ENCODE assay signal across 7 cellular contexts in the genomic region with DNA sequence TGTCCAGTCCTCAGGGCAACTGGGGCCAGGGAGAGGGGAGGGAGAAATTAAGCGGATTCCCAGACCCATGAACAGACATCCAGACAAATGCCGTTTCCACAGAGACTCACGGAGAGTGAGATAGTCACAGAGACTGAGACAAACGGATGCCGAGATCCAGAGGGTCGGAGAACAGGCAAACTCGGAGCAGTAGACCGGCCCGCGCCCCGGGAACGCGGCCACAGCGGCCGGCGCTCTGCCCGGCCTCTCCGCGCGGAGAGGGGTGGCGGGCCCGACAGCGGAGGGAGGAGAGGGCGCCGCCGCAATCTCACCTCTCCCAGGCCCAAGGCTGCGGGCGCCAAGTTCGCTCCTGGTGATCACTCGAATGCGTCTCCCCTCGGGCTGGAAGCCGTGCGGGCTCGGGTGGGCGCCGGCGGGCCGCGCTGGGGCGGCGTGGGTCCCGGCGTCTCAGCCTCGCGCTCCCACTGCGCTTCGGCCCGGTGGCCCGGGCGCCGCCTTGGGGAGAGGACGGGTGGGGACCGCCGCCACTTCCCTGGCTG. TPM values are rescaled to one million over a fixed set of nuclear protein-coding genes. Genes with fewer than 3 reads are reported as not detected.
DNase-seq lines count a peak whose midpoint lies in the region; ATAC-seq and TF ChIP-seq lines count a peak whose summit lies in the region.

No MANE protein-coding gene starts in this region.

- no peak for DNase-seq in activated CD4-positive, alpha-beta memory T cell treated with anti-CD3 and anti-CD28 coated beads for 36 hours
- DNase-seq in heart left ventricle (no peak), sigmoid colon (no peak), cerebellar nuclear complex (lab: John Stamatoyannopoulos, UW) (no peak)

- peaks cover 41 to 98% (median 82%) of the 10 kb centered on the region in 9 donors for H3K27me3 ChIP-seq in heart left ventricle
- H3K27me3 ChIP-seq in sigmoid colon: peaks cover 70 to 99% (median 94%) of the 10 kb centered on the region in 3 donors

- peaks cover 3% of the 10 kb centered on the region; the same call in 1 of the 2 replicates for H3K4me1 ChIP-seq in ES-I3 (ENCODE audit: insufficient read depth, low read length)
- peaks cover 4 to 61% (median 28%) of the 10 kb centered on the region in 12 donors for H3K4me1 ChIP-seq in heart left ventricle
- peaks cover 0 to 61% (median 56%) of the 10 kb centered on the region in 4 donors for H3K4me1 ChIP-seq in sigmoid colon

- TF ChIP-seq EP300 in sigmoid colon (IDR thresholded peaks at IDR 0.05): no peak

- WGBS in heart left ventricle, 4 donors: 0 to 1% (median 0%) methylated on average over 18 to 55 of the region's 55 CpGs
- 1% methylated on average over 55 of the region's 55 CpGs for WGBS in sigmoid colon, 2 donors

- no peak for TF ChIP-seq CTCF in heart left ventricle (IDR thresholded peaks at IDR 0.05)
- no peak for TF ChIP-seq CTCF in sigmoid colon (IDR thresholded peaks at IDR 0.05)

- ATAC-seq in GM19467 (IDR thresholded peaks at IDR 0.05; ENCODE audit: unreplicated experiment) (peak; percentile 9), HG03520 (IDR thresholded peaks at IDR 0.05; ENCODE audit: unreplicated experiment) (peak; percentile 20), heart left ventricle (peak in 1 of 4 donors; percentile 15)

- H3K9ac ChIP-seq in ES-I3 (ENCODE audit: low read depth, low read length): peak overlapping the region; percentile 68

- H3K27me3 Mint-ChIP-seq in activated CD4-positive, alpha-beta memory T cell treated with anti-CD3 and anti-CD28 coated beads for 36 hours: peaks cover 13% of the 10 kb centered on the region

- peak overlapping the region; percentile 36 to 81 (median 70) for H3K4me3 ChIP-seq in heart left ventricle
- peak overlapping the region; percentile 46 to 66 (median 56) for H3K4me3 ChIP-seq in sigmoid colon

- intact Hi-C loops in activated CD4-positive, alpha-beta memory T cell treated with anti-CD3 and anti-CD28 coated beads for 36 hours (cut with micrococcal nuclease): loop anchor here (1.0 to 5.0 kb wide), 6 partner anchors 48 to 289 kb away; a partner anchor contains a TSS
- intact Hi-C loops in heart left ventricle (cut with DNase I) (loop anchor here in 4 of 10 donors (1.0 to 5.0 kb wide), 4 partner anchors 130 to 274 kb away; no protein-coding TSS in a partner anchor), sigmoid colon (cut with DNase I) (loop anchor here (5.0 kb wide), 2 partner anchors 105 to 245 kb away; a partner anchor contains a TSS)

- H3K36me3 ChIP-seq in ES-I3 (ENCODE audit: insufficient read depth, low read length) (no peaks in the 10 kb centered on the region), heart left ventricle (no peaks in the 10 kb centered on the region), sigmoid colon (no peaks in the 10 kb centered on the region)

- H3K9me3 Mint-ChIP-seq in activated CD4-positive, alpha-beta memory T cell treated with anti-CD3 and anti-CD28 coated beads for 36 hours: no peaks in the 10 kb centered on the region

- H3K4me1 Mint-ChIP-seq in activated CD4-positive, alpha-beta memory T cell treated with anti-CD3 and anti-CD28 coated beads for 36 hours (ENCODE audit: low read depth): peaks cover 32% of the 10 kb centered on the region

- TF ChIP-seq POLR2A in heart left ventricle (IDR thresholded peaks at IDR 0.05) (no peak), sigmoid colon (IDR thresholded peaks at IDR 0.05) (no peak)

- no peaks in the 10 kb centered on the region for H3K9me3 ChIP-seq in ES-I3 (ENCODE audit: control insufficient read depth, insufficient read depth, low read length)
- no peaks in the 10 kb centered on the region for H3K9me3 ChIP-seq in heart left ventricle
- H3K9me3 ChIP-seq in sigmoid colon: no peaks in the 10 kb centered on the region

- peaks cover 12% of the 10 kb centered on the region for H3K36me3 Mint-ChIP-seq in activated CD4-positive, alpha-beta memory T cell treated with anti-CD3 and anti-CD28 coated beads for 36 hours

- POLR2A ChIA-PET in activated CD4-positive, alpha-beta memory T cell treated with anti-CD3 and anti-CD28 coated beads for 36 hours (lab: Charles Lee): interaction anchor here (1.1 to 1.3 kb wide), 4 partner anchors 12 to 273 kb away, joined by 3 to 7 read pairs (median 4); a partner anchor contains a TSS

- peak overlapping the region in 11 of 12 donors; percentile 49 to 90 (median 68) for H3K27ac ChIP-seq in heart left ventricle
- peak overlapping the region; percentile 56 to 76 (median 72) for H3K27ac ChIP-seq in sigmoid colon

- CTCF ChIA-PET in activated CD4-positive, alpha-beta memory T cell treated with anti-CD3 and anti-CD28 coated beads for 36 hours (lab: Charles Lee): interaction anchor here (0.7 to 10.6 kb wide), 70 partner anchors 8 to 318 kb away, joined by 3 to 237 read pairs (median 4); a partner anchor contains a TSS

- H3K27ac Mint-ChIP-seq in activated CD4-positive, alpha-beta memory T cell treated with anti-CD3 and anti-CD28 coated beads for 36 hours: peak overlapping the region; percentile 69

- H3K4me3 Mint-ChIP-seq in activated CD4-positive, alpha-beta memory T cell treated with anti-CD3 and anti-CD28 coated beads for 36 hours: peak overlapping the region; percentile 95

RNA-seq across cellular contexts. Expression of a gene that starts 0.8 kb away (rescaled TPM):
- total RNA-seq in activated CD4-positive, alpha-beta memory T cell treated with anti-CD3 and anti-CD28 coated beads for 36 hours: under 1 TPM; 0.10 to 0.26 TPM
- under 1 TPM in 5 of 9 donors, not detected in 4; 0.05 to 0.14 (median 0.12) TPM for total RNA-seq in heart left ventricle
- polyA plus RNA-seq in heart left ventricle: under 1 TPM; 0.01 to 0.04 TPM
- total RNA-seq in sigmoid colon: under 1 TPM in 2 of 4 donors, not detected in 2; under 0.01 to 0.14 TPM
- polyA plus RNA-seq in sigmoid colon: 1 to 10 TPM; 3.0 to 4.9 (median 4.5) TPM

RNA-seq across cellular contexts. Expression of a gene that starts 21.0 kb away (rescaled TPM):
- not detected for total RNA-seq in activated CD4-positive, alpha-beta memory T cell treated with anti-CD3 and anti-CD28 coated beads for 36 hours
- not detected for total RNA-seq in heart left ventricle
- polyA plus RNA-seq in heart left ventricle: not detected
- total RNA-seq in sigmoid colon: not detected
- polyA plus RNA-seq in sigmoid colon: under 1 TPM in 1 of 3 donors, not detected in 2; 0.15 TPM
